Comparison of ENCODE assay signal across 15 cellular contexts in the genomic region with DNA sequence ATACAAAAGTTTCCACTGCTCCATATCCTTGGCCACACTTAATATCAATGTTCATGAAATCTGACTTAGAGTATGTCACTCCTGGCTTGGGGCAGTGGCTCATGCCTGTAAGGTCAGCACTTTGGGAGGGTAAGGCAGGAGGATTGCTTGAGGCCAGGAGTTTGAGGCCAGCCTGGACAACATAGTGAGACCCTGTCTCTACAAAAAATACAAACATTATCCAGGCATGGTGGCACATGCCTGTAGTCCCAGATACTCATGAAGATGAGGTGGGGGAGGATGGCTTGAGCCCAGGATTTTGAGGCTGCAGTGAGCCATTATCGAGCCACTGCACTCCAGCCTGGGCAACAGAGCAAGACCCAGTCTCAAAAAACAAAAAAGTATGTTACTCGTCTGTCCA. TPM values are rescaled to one million over a fixed set of nuclear protein-coding genes. Genes with fewer than 3 reads are reported as not detected.
"Had no signal": no experiment of that assay in that cellular context is flagged by ENCODE, and none has a peak within 500 bp of the region (broad histone marks: within the 10 kb centered on the region; RNA-seq: fewer than 3 reads in every experiment).

No MANE protein-coding gene starts in this region.

RNA-seq across cellular contexts. Expression of gene DIO1, which starts 18.8 kb away (rescaled TPM):
- total RNA-seq: kidney epithelial cell; left cardiac atrium; left ventricle myocardium inferior; left ventricle myocardium superior; lower leg skin; lower lobe of right lung; lung microvascular endothelial cell; mammary epithelial cell; mesenteric fat pad; mesothelial cell of epicardium; mucosa of descending colon; myocyte; naive thymus-derived CD4-positive, alpha-beta T cell; naive thymus-derived CD8-positive, alpha-beta T cell had no signal
- polyA plus RNA-seq: keratinocyte; mammary epithelial cell; naive thymus-derived CD4-positive, alpha-beta T cell; naive thymus-derived CD8-positive, alpha-beta T cell had no signal
